ENCODE assay signal across 26 cellular contexts in the genomic region with DNA sequence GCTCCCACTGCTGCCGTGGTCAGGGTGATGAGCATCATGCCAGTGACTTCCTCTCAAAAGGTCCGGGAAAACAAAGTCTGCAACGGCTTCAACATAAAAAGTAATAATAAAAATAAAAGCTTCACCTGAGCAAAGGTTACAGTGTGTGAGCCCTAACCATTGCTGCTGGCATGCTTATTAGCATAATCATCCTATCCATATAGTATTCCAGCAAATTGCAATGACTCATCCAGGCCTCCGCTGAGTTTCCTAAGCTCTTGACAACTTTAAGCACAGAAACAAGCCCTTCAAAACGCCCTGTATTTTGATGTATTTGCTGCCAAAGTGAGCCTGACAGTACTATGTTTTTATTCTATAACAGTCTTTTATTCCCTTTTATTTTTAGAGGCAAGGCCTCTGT.
DNase-seq lines count a peak whose midpoint lies in the region; ATAC-seq and TF ChIP-seq lines count a peak whose summit lies in the region.
"Had no signal": no experiment of that assay in that cellular context is flagged by ENCODE, and none has a peak within 500 bp of the region (broad histone marks: within the 10 kb centered on the region; RNA-seq: fewer than 3 reads in every experiment).

No MANE protein-coding gene starts in this region.

- no peak overlapping the region for H3K4me3 ChIP-seq in retinal pigment epithelial cell (ENCODE audit: low read length)
- H3K4me3 ChIP-seq: BLaER1, GM23338, PC-9, SJSA1 had no signal

- DNase-seq in NCI-H2227 treated with DMSO at 0.1 percent for 48 hours (lab: John Stamatoyannopoulos, UW) (peak; percentile 7), NCI-H2227 (lab: John Stamatoyannopoulos, UW; ENCODE audit: unreplicated experiment) (no peak), amniotic epithelial cell (ENCODE audit: low read depth) (peak; percentile 32), left colon (no peak), retinal pigment epithelial cell (ENCODE audit: low read depth) (peak; percentile 41), KG1 (lab: John Stamatoyannopoulos, UW) (no peak), NOMO-1 (lab: John Stamatoyannopoulos, UW; ENCODE audit: unreplicated experiment in 2 of 2) (no peak), posterior cingulate gyrus (no peak)
- DNase-seq: CD4-positive, CD25-positive, alpha-beta regulatory T cell; DMS153; DND-41; H9; IMR-90; NCI-H1092 treated with DMSO at 0.1 percent for 48 hours; NCI-H1436; NCI-H187; NCI-H2081 treated with DMSO at 0.1 percent for 48 hours; NCI-H446 treated with DMSO at 0.1 percent for 48 hours; NCI-H526; NCI-H82; NK-92 treated with Interleukin-12 subunit alpha and Interleukin-12 subunit beta, amount 100 ng/mL, for 24 hours; PC-9; Right ventricle myocardium superior had no signal

- ATAC-seq in left colon = peak; percentile 77
- ATAC-seq: GM23338 had no signal

- no peak for TF ChIP-seq CTCF in retinal pigment epithelial cell (conservative IDR thresholded peaks at IDR 0.05; ENCODE audit: low read depth, low read length)

- intact Hi-C loops in left colon (cut with DNase I, micrococcal nuclease) (no loop called here), posterior cingulate gyrus (cut with DNase I) (no loop called here)

Comparison
In these comparisons a context has a peak if more than half of its experiments do, and no peak if none do; other contexts are left out.
1. DNase-seq: peak in NCI-H2227 treated with DMSO at 0.1 percent for 48 hours (single experiment), amniotic epithelial cell (single experiment) and retinal pigment epithelial cell (single experiment); none in NCI-H2227 (single experiment), left colon (0 of 2), KG1 (single experiment), NOMO-1 (0 of 2) and posterior cingulate gyrus (0 of 10).